Comparison of ENCODE assay signal across 11 cellular contexts in the genomic region with DNA sequence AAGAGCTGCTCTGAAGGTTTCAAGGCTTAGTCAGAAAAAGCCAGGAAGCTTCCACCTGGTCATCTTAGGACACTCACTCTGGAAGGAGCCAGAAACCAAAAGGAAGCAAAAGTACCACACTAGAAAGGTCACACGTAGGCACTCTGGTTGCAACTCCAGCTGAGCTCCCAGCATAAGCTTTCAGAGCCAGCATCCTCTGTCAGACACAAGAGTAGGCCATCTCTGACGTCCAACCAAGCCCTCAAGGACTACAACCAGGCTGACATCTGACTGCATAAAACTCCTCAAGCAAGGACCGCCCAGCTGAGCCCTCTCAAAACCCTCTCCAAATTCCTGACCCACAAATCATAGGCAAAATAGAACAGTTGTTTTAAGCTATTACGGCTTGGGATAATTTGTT. TPM values are rescaled to one million over a fixed set of nuclear protein-coding genes. Genes with fewer than 3 reads are reported as not detected.
DNase-seq lines count a peak whose midpoint lies in the region; ATAC-seq and TF ChIP-seq lines count a peak whose summit lies in the region.
"Had no signal": no experiment of that assay in that cellular context is flagged by ENCODE, and none has a peak within 500 bp of the region (broad histone marks: within the 10 kb centered on the region; RNA-seq: fewer than 3 reads in every experiment).

No MANE protein-coding gene starts in this region.

- peaks cover 65% of the 10 kb centered on the region for H3K4me1 Mint-ChIP-seq in stimulated activated memory B cell treated with anti-CD40 and anti-IgM and Interleukin-4, amounts not matched to agents 10 μg/mL and 1 μg/mL and 100 μg/mL, for 72 hours

- H3K9me3 ChIP-seq in adipocyte (ENCODE audit: control insufficient read depth, low read length) (no peaks in the 10 kb centered on the region), right atrium auricular region (no peaks in the 10 kb centered on the region)

- H3K27me3 ChIP-seq in adipocyte (replicated peaks; ENCODE audit: control insufficient read depth, insufficient read depth, low read length) = no peaks in the 10 kb centered on the region
- no peaks in the 10 kb centered on the region for H3K27me3 ChIP-seq in right atrium auricular region

- peak overlapping the region; percentile 78 for H3K27ac Mint-ChIP-seq in stimulated activated memory B cell treated with anti-CD40 and anti-IgM and Interleukin-4, amounts not matched to agents 10 μg/mL and 1 μg/mL and 100 μg/mL, for 72 hours
- H3K27ac Mint-ChIP-seq: activated naive CD8-positive, alpha-beta T cell treated with anti-CD3 and anti-CD28 coated beads, Interleukin-2, amount 10 ng/mL, durations not matched to agents 7 days and 5 days had no signal

- no peaks in the 10 kb centered on the region for H3K9me3 Mint-ChIP-seq in stimulated activated memory B cell treated with anti-CD40 and anti-IgM and Interleukin-4, amounts not matched to agents 10 μg/mL and 1 μg/mL and 100 μg/mL, for 72 hours
- H3K9me3 Mint-ChIP-seq: activated naive CD8-positive, alpha-beta T cell treated with anti-CD3 and anti-CD28 coated beads, Interleukin-2, amount 10 ng/mL, durations not matched to agents 7 days and 5 days; T-helper 1 cell treated with Interleukin-12 subunit alpha and Interleukin-12 subunit beta and Interleukin-4 antibody, amounts not matched to agents 30 μg/mL and 1 μg/mL, for 36 hours had no signal

- H3K9ac ChIP-seq in adipocyte (ENCODE audit: low read length) = peak overlapping the region; percentile 75

- peaks cover 7% of the 10 kb centered on the region for H3K36me3 Mint-ChIP-seq in stimulated activated memory B cell treated with anti-CD40 and anti-IgM and Interleukin-4, amounts not matched to agents 10 μg/mL and 1 μg/mL and 100 μg/mL, for 72 hours

- no peak for ATAC-seq in stimulated activated memory B cell treated with anti-CD40 and anti-IgM and Interleukin-4, amounts not matched to agents 10 μg/mL and 1 μg/mL and 100 μg/mL, for 72 hours
- ATAC-seq in HG02852 (IDR thresholded peaks at IDR 0.05; ENCODE audit: unreplicated experiment) = no peak

- TF ChIP-seq CTCF in right atrium auricular region (IDR thresholded peaks at IDR 0.05) = no peak

- peak overlapping the region; percentile 68 for H3K4me3 ChIP-seq in adipocyte (ENCODE audit: low read length)
- H3K4me3 ChIP-seq in right atrium auricular region = no peak overlapping the region

- DNase-seq in LHCN-M2 (ENCODE audit: low read depth) (peak; percentile 78), adipocyte (ENCODE audit: low read depth) (peak; percentile 75), right atrium auricular region (ENCODE audit: low spot score) (peak; percentile 92), HuH-7 (ENCODE audit: low spot score) (no peak), DMS153 (lab: John Stamatoyannopoulos, UW) (no peak)
- DNase-seq in activated CD8-positive, alpha-beta memory T cell treated with anti-CD3 and anti-CD28 coated beads, Interleukin-2, amount 50 U/mL, for 4 hours = no peak
- DNase-seq: activated naive CD8-positive, alpha-beta T cell treated with anti-CD3 and anti-CD28 coated beads, Interleukin-2, amount 10 ng/mL, durations not matched to agents 7 days and 5 days; NCI-H1436 treated with DMSO at 0.1 percent for 48 hours had no signal

- H3K36me3 ChIP-seq in adipocyte (ENCODE audit: control insufficient read depth, insufficient read depth, low read length, severe bottlenecking) (no peaks in the 10 kb centered on the region), right atrium auricular region (no peaks in the 10 kb centered on the region)

- H3K27me3 Mint-ChIP-seq in stimulated activated memory B cell treated with anti-CD40 and anti-IgM and Interleukin-4, amounts not matched to agents 10 μg/mL and 1 μg/mL and 100 μg/mL, for 72 hours = no peaks in the 10 kb centered on the region

- peaks cover 81% of the 10 kb centered on the region for H3K4me1 ChIP-seq in adipocyte (ENCODE audit: control insufficient read depth, insufficient read depth, low read length)
- H3K4me1 ChIP-seq in right atrium auricular region = peaks cover 0 to 57% of the 10 kb centered on the region in 2 donors

- H3K27ac ChIP-seq in right atrium auricular region = peak overlapping the region; percentile 71 to 76

- no peak overlapping the region for H3K4me3 Mint-ChIP-seq in stimulated activated memory B cell treated with anti-CD40 and anti-IgM and Interleukin-4, amounts not matched to agents 10 μg/mL and 1 μg/mL and 100 μg/mL, for 72 hours
- H3K4me3 Mint-ChIP-seq: activated naive CD8-positive, alpha-beta T cell treated with anti-CD3 and anti-CD28 coated beads, Interleukin-2, amount 10 ng/mL, durations not matched to agents 7 days and 5 days; T-helper 1 cell treated with Interleukin-12 subunit alpha and Interleukin-12 subunit beta and Interleukin-4 antibody, amounts not matched to agents 30 μg/mL and 1 μg/mL, for 36 hours had no signal

RNA-seq across cellular contexts. Expression of a gene that starts 12.8 kb away (rescaled TPM):
- total RNA-seq in LHCN-M2 (2014; rRNA removed) (7.8 and 8.4 TPM in 2 replicates), right atrium auricular region (10 to 100 TPM; 14.4 to 18.4 TPM)
- 12.5 TPM for polyA plus RNA-seq in LHCN-M2 (2012)

Comparison
In these comparisons a context has a peak if more than half of its experiments do, and no peak if none do; other contexts are left out.
1. DNase-seq: peak in LHCN-M2 (single experiment), adipocyte (single experiment) and right atrium auricular region (single experiment); none in activated CD8-positive, alpha-beta memory T cell treated with anti-CD3 and anti-CD28 coated beads, Interleukin-2, amount 50 U/mL, for 4 hours (single experiment), HuH-7 (single experiment) and DMS153 (single experiment).